Comparison of ENCODE assay signal across 32 cellular contexts in genomic region chr1:37944091-37944763, GRCh38. TPM values are rescaled to one million over a fixed set of nuclear protein-coding genes. Genes with fewer than 3 reads are reported as not detected.
DNase-seq lines count a peak whose midpoint lies in the region; ATAC-seq, FAIRE-seq and TF ChIP-seq lines count a peak whose summit lies in the region.
"Had no signal": no experiment of that assay in that cellular context is flagged by ENCODE, and none has a peak within 500 bp of the region (broad histone marks: within the 10 kb centered on the region; RNA-seq: fewer than 3 reads in every experiment).

No MANE protein-coding gene starts in this region.

- DNase-seq in A673 (ENCODE audit: low spot score) (no peak), GM04504 (ENCODE audit: low read depth) (peak; percentile 17), RWPE2 (ENCODE audit: low spot score) (no peak), foreskin fibroblast (peak; percentile 29 to 46), frontal cortex (ENCODE audit: low spot score in 2 of 2) (no peak)
- DNase-seq in activated naive CD4-positive, alpha-beta T cell treated with anti-CD3 and anti-CD28 coated beads, Interleukin-2, amount 50 U/mL, for 72 hours (ENCODE audit: low spot score in 2 of 2): no peak
- DNase-seq: activated CD8-positive, alpha-beta memory T cell treated with anti-CD3 and anti-CD28 coated beads, Interleukin-2, amount 50 U/mL, for 4 hours; activated effector memory CD4-positive, alpha-beta T cell treated with anti-CD3 and anti-CD28 coated beads, Interleukin-2, amount 50 U/mL, for 16 hours; effector CD8-positive, alpha-beta T cell; erythroblast; hippocampal formation; immature natural killer cell; NCI-H1092; NCI-H187; NCI-H2171 treated with DMSO at 0.1 percent for 48 hours; NCI-H524 treated with DMSO at 0.1 percent for 48 hours; stimulated activated CD4-positive, alpha-beta T cell treated with anti-CD3 and anti-CD28 coated beads, Interleukin-12 subunit alpha, Interleukin-12 subunit beta, amount 100 ng/mL, for 4 hours; stimulated activated CD4-positive, alpha-beta T cell treated with anti-CD3 and anti-CD28 coated beads, Interleukin-4, amount 100 ng/mL, for 24 hours; stimulated activated naive CD4-positive, alpha-beta T cell; WERI-Rb-1 had no signal

- H3K4me3 ChIP-seq in A673 (ENCODE audit: low read depth, low read length, poor library complexity, severe bottlenecking) (no peak overlapping the region), RWPE2 (ENCODE audit: severe bottlenecking) (no peak overlapping the region), foreskin fibroblast (ENCODE audit: low read depth in 1 of 2, low read length in 2 of 2) (no peak overlapping the region)
- H3K4me3 ChIP-seq: gastroesophageal sphincter, right atrium auricular region, SK-N-MC had no signal

- CTCF ChIA-PET in A673 (lab: Charles Lee): no interaction called here

- no peaks in the 10 kb centered on the region for H3K4me1 ChIP-seq in A673 (ENCODE audit: insufficient read depth, low read length, poor library complexity, severe bottlenecking)
- H3K4me1 ChIP-seq in RWPE2 (ENCODE audit: insufficient read depth, poor library complexity, severe bottlenecking): no peaks in the 10 kb centered on the region

- intact Hi-C loops in A673 (cut with micrococcal nuclease; ENCODE audit: unreplicated experiment): no loop called here

- H3K27me3 ChIP-seq in A673 (replicated peaks; ENCODE audit: insufficient read depth, low read depth, low read length, poor library complexity): no peaks in the 10 kb centered on the region
- H3K27me3 ChIP-seq in RWPE2 (ENCODE audit: insufficient read depth, poor library complexity, severe bottlenecking): no peaks in the 10 kb centered on the region
- H3K27me3 ChIP-seq: gastroesophageal sphincter, right atrium auricular region had no signal

- H3K9me3 ChIP-seq in A673 (ENCODE audit: low read depth, low read length, poor library complexity, severe bottlenecking): no peaks in the 10 kb centered on the region
- H3K9me3 ChIP-seq in RWPE2 (ENCODE audit: severe bottlenecking): no peaks in the 10 kb centered on the region
- H3K9me3 ChIP-seq: gastroesophageal sphincter, right atrium auricular region had no signal

- peak overlapping the region in 1 of 2 donors; percentile 72 for H3K27ac Mint-ChIP-seq in activated naive CD4-positive, alpha-beta T cell treated with anti-CD3 and anti-CD28 coated beads, Interleukin-2, amount 50 U/mL, for 72 hours
- H3K27ac Mint-ChIP-seq: T-helper 2 cell treated with Interferon-gamma antibody and Interleukin-4, amounts not matched to agents 5 μg/mL and 100 μg/mL, for 36 hours had no signal

- TSS peak; percentile 19 for BruUV-seq in A673 (replicated peaks; lab: Mats Ljungman, UMichigan)

- FAIRE-seq in frontal cortex (lab: Jason Lieb, UNC): no peak
- FAIRE-seq: colon, urothelium cell line had no signal

- H3K9me3 Mint-ChIP-seq in activated naive CD4-positive, alpha-beta T cell treated with anti-CD3 and anti-CD28 coated beads, Interleukin-2, amount 50 U/mL, for 72 hours: no peaks in the 10 kb centered on the region
- H3K9me3 Mint-ChIP-seq: brain; CD14-positive monocyte; immature natural killer cell; natural killer cell treated with Interleukin-12 subunit alpha and Interleukin-12 subunit beta and Interleukin-15 and Interleukin-18, amount 100 ng/mL, for 72 hours; T-helper 2 cell treated with Interferon-gamma antibody and Interleukin-4, amounts not matched to agents 5 μg/mL and 100 μg/mL, for 36 hours had no signal

- H3K36me3 ChIP-seq in A673 (ENCODE audit: insufficient read depth, low read length, poor library complexity, severe bottlenecking) (no peaks in the 10 kb centered on the region), RWPE2 (ENCODE audit: low read depth) (no peaks in the 10 kb centered on the region)
- H3K36me3 ChIP-seq: WERI-Rb-1 had no signal

- H3K36me3 Mint-ChIP-seq in activated naive CD4-positive, alpha-beta T cell treated with anti-CD3 and anti-CD28 coated beads, Interleukin-2, amount 50 U/mL, for 72 hours: no peaks in the 10 kb centered on the region
- H3K36me3 Mint-ChIP-seq: natural killer cell treated with Interleukin-12 subunit alpha and Interleukin-12 subunit beta and Interleukin-15 and Interleukin-18, amount 100 ng/mL, for 72 hours had no signal

- POLR2A ChIA-PET in A673 (lab: Charles Lee; ENCODE audit: low non-redundant PET): no interaction called here

- TF ChIP-seq CTCF in A673 (conservative IDR thresholded peaks at IDR 0.05; ENCODE audit: low read depth, low read length) (no peak), RWPE2 (IDR thresholded peaks at IDR 0.05; ENCODE audit: poor library complexity, severe bottlenecking) (no peak), foreskin fibroblast (IDR thresholded peaks at IDR 0.05; ENCODE audit: low read depth, low read length) (no peak)

- ATAC-seq in RWPE2 (ENCODE audit: low read depth) (peak; percentile 26; the same call in 1 of the 3 replicates), HG03025 (IDR thresholded peaks at IDR 0.05; ENCODE audit: low FRiP score, unreplicated experiment) (no peak), GM21825 (IDR thresholded peaks at IDR 0.05; ENCODE audit: unreplicated experiment) (no peak)
- no peak for ATAC-seq in activated naive CD4-positive, alpha-beta T cell treated with anti-CD3 and anti-CD28 coated beads, Interleukin-2, amount 50 U/mL, for 72 hours
- ATAC-seq: gastroesophageal sphincter; natural killer cell treated with Interleukin-12 subunit alpha and Interleukin-12 subunit beta and Interleukin-15 and Interleukin-18, amount 100 ng/mL, for 72 hours had no signal

- H3K27ac ChIP-seq in A673 (ENCODE audit: low read depth, low read length, poor library complexity, severe bottlenecking) (no peak overlapping the region), RWPE2 (ENCODE audit: poor library complexity, severe bottlenecking) (no peak overlapping the region)
- H3K27ac ChIP-seq: parathyroid adenoma, right atrium auricular region, SK-N-MC, WERI-Rb-1 had no signal

RNA-seq across cellular contexts. Expression of gene INPP5B, which starts 2.6 kb away (rescaled TPM):
- total RNA-seq in A673 (2021): 15.6 and 23.9 TPM in 2 replicates
- 10 to 100 TPM; 34.2 to 52.7 TPM for total RNA-seq in activated naive CD4-positive, alpha-beta T cell treated with anti-CD3 and anti-CD28 coated beads, Interleukin-2, amount 50 U/mL, for 72 hours
- total RNA-seq in frontal cortex: 13.9 TPM

RNA-seq across cellular contexts. Expression of gene SF3A3, which starts 45.6 kb away (rescaled TPM):
- total RNA-seq in A673 (2021): 184 and 194 TPM in 2 replicates
- 10 to 100 TPM; 92.9 to 99.3 TPM for total RNA-seq in activated naive CD4-positive, alpha-beta T cell treated with anti-CD3 and anti-CD28 coated beads, Interleukin-2, amount 50 U/mL, for 72 hours
- total RNA-seq in frontal cortex: 69.3 TPM

Comparison
In these comparisons a context has a peak if more than half of its experiments do, and no peak if none do; other contexts are left out.
1. DNase-seq: peak in GM04504 (single experiment) and foreskin fibroblast (2 of 2); none in A673 (single experiment), RWPE2 (single experiment), activated naive CD4-positive, alpha-beta T cell treated with anti-CD3 and anti-CD28 coated beads, Interleukin-2, amount 50 U/mL, for 72 hours (0 of 2) and frontal cortex (0 of 2).